ENCODE assay signal across 1 cellular context in genomic region chr2:74183878-74184277, GRCh38.
TF ChIP-seq lines count a peak whose summit lies in the region.

No MANE protein-coding gene starts in this region.

TF ChIP-seq in K562, 482 proteins besides CTCF, POLR2A, EP300 and RAD21:
- TF ChIP-seq TEAD1 (CRISPR knock-in tag; IDR thresholded peaks at IDR 0.05), result no peak
- TF ChIP-seq, protein P1, sequence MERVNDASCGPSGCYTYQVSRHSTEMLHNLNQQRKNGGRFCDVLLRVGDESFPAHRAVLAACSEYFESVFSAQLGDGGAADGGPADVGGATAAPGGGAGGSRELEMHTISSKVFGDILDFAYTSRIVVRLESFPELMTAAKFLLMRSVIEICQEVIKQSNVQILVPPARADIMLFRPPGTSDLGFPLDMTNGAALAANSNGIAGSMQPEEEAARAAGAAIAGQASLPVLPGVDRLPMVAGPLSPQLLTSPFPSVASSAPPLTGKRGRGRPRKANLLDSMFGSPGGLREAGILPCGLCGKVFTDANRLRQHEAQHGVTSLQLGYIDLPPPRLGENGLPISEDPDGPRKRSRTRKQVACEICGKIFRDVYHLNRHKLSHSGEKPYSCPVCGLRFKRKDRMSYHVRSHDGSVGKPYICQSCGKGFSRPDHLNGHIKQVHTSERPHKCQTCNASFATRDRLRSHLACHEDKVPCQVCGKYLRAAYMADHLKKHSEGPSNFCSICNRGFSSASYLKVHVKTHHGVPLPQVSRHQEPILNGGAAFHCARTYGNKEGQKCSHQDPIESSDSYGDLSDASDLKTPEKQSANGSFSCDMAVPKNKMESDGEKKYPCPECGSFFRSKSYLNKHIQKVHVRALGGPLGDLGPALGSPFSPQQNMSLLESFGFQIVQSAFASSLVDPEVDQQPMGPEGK (CRISPR knock-in tag; IDR thresholded peaks at IDR 0.05; ENCODE audit: borderline replicate concordance), result no peak
- no peak for TF ChIP-seq NBN (IDR thresholded peaks at IDR 0.05; ENCODE audit: low read depth)
- TF ChIP-seq MNT (conservative IDR thresholded peaks at IDR 0.05), result no peak
- no peak for TF ChIP-seq MLLT1 (IDR thresholded peaks at IDR 0.05)
- TF ChIP-seq ETS1 (conservative IDR thresholded peaks at IDR 0.05; ENCODE audit: control insufficient read depth, low read depth, low read length), result no peak
- TF ChIP-seq ZNF449 (CRISPR knock-in tag; IDR thresholded peaks at IDR 0.05), result no peak
- TF ChIP-seq NELFE (IDR thresholded peaks at IDR 0.05; ENCODE audit: insufficient read depth, insufficient read length), result no peak
- TF ChIP-seq ZNF143 (CRISPR knock-in tag; IDR thresholded peaks at IDR 0.05), result no peak
- no peak for TF ChIP-seq ZNF212 (CRISPR knock-in tag; IDR thresholded peaks at IDR 0.05)
- TF ChIP-seq FOSL1 (tag; conservative IDR thresholded peaks at IDR 0.05), result no peak
- TF ChIP-seq, protein P2, sequence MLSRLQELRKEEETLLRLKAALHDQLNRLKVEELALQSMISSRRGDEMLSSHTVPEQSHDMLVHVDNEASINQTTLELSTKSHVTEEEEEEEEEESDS (CRISPR knock-in tag; IDR thresholded peaks at IDR 0.05), result no peak
- TF ChIP-seq SOX6 (IDR thresholded peaks at IDR 0.05), result no peak
- TF ChIP-seq MIER1 (IDR thresholded peaks at IDR 0.05; ENCODE audit: low read depth), result no peak
- no peak for TF ChIP-seq STAG1 (CRISPR knock-in tag; IDR thresholded peaks at IDR 0.05; ENCODE audit: borderline replicate concordance)
- TF ChIP-seq, protein P3, sequence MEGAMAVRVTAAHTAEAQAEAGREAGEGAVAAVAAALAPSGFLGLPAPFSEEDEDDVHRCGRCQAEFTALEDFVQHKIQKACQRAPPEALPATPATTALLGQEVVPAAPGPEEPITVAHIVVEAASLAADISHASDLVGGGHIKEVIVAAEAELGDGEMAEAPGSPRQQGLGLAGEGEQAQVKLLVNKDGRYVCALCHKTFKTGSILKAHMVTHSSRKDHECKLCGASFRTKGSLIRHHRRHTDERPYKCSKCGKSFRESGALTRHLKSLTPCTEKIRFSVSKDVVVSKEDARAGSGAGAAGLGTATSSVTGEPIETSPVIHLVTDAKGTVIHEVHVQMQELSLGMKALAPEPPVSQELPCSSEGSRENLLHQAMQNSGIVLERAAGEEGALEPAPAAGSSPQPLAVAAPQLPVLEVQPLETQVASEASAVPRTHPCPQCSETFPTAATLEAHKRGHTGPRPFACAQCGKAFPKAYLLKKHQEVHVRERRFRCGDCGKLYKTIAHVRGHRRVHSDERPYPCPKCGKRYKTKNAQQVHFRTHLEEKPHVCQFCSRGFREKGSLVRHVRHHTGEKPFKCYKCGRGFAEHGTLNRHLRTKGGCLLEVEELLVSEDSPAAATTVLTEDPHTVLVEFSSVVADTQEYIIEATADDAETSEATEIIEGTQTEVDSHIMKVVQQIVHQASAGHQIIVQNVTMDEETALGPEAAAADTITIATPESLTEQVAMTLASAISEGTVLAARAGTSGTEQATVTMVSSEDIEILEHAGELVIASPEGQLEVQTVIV (CRISPR knock-in tag; IDR thresholded peaks at IDR 0.05; ENCODE audit: borderline replicate concordance), result no peak
- TF ChIP-seq SIX5 (IDR thresholded peaks at IDR 0.05; ENCODE audit: borderline replicate concordance in 1 of 2, insufficient read depth in 1 of 2, low read depth in 1 of 2, low read length in 2 of 2), result no peak
